Comparison of ENCODE assay signal across 9 cellular contexts in the genomic region with DNA sequence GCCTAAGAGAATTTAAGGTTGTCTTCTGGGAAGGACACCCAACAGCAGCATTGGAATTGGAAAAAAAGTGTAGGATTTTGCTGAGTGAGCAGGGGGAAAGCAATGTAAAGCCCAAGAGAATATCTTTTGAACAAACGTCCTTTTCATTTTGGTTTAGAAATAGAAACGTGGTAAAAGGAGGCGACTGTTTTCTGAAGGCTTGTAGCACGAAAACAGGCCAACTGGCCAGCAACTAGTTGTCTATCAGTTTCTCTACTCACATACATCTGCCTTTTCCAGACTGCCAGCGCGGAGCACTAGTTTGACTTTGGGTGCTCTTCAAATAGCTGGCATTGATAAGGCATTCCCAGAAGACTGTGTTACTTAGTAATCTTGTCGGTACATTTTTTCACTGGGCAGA. TPM values are rescaled to one million over a fixed set of nuclear protein-coding genes. Genes with fewer than 3 reads are reported as not detected.
A peak's percentile ranks its signal among the peaks of the same experiment; 100 is the strongest.
DNase-seq lines count a peak whose midpoint lies in the region; ATAC-seq, FAIRE-seq and TF ChIP-seq lines count a peak whose summit lies in the region.
"Had no signal": no experiment of that assay in that cellular context is flagged by ENCODE, and none has a peak within 500 bp of the region (broad histone marks: within the 10 kb centered on the region; RNA-seq: fewer than 3 reads in every experiment).

No MANE protein-coding gene starts in this region.

- CTCF ChIA-PET in Caco-2 (lab: Charles Lee) (interaction anchor here (0.6 kb wide), 1 partner anchor 10 kb away, joined by 6 read pairs; no protein-coding TSS in a partner anchor), T-cell (lab: Charles Lee) (interaction anchor here (0.5 to 4.8 kb wide), 10 partner anchors 12 to 192 kb away, joined by 3 to 45 read pairs (median 4); no protein-coding TSS in a partner anchor)

- H3K36me3 Mint-ChIP-seq in Caco-2 (ENCODE audit: insufficient read depth, unreplicated experiment) (no peaks in the 10 kb centered on the region), T-cell (no peaks in the 10 kb centered on the region)

- TF ChIP-seq CTCF in Caco-2 (IDR thresholded peaks at IDR 0.05; ENCODE audit: insufficient read depth in 1 of 2, low read depth in 1 of 2, low read length in 1 of 2, severe bottlenecking in 1 of 2, unreplicated experiment in 1 of 2) (no peak), fibroblast of lung (conservative IDR thresholded peaks at IDR 0.05 in 1 of 2, IDR thresholded peaks at IDR 0.05 in 1 of 2; ENCODE audit: low read depth in 1 of 2, low read length in 2 of 2) (no peak), pancreas (IDR thresholded peaks at IDR 0.05) (no peak)

- H3K9me3 Mint-ChIP-seq in Caco-2 (ENCODE audit: unreplicated experiment) (no peaks in the 10 kb centered on the region), T-cell (no peaks in the 10 kb centered on the region)

- intact Hi-C loops in Caco-2 (cut with micrococcal nuclease; ENCODE audit: unreplicated experiment) (no loop called here), pancreas (cut with DNase I) (loop anchor here in 1 of 3 donors (10.0 kb wide), 1 partner anchor 133 kb away; no protein-coding TSS in a partner anchor)

- H3K27ac ChIP-seq in fibroblast of lung (ENCODE audit: insufficient read depth, low read length), result no peak overlapping the region
- H3K27ac ChIP-seq in pancreas, result peak overlapping the region in 2 of 4 donors; percentile 69 to 75

- no peak for DNase-seq in Caco-2
- no peak for DNase-seq in T-cell
- DNase-seq in fibroblast of lung (ENCODE audit: low read depth in 2 of 2), result peak in 1 of 2 donors; percentile 19
- DNase-seq in pancreas, result no peak
- DNase-seq in NCI-H345 treated with DMSO at 0.1 percent for 48 hours (lab: John Stamatoyannopoulos, UW; ENCODE audit: unreplicated experiment), result no peak
- DNase-seq in NCI-H345 (lab: John Stamatoyannopoulos, UW), result no peak
- no peak for DNase-seq in NCI-H524 (lab: John Stamatoyannopoulos, UW)
- DNase-seq: activated CD4-positive, alpha-beta T cell treated with anti-CD3 and anti-CD28 coated beads for 48 hours had no signal

- ATAC-seq in T-cell (replicated peaks in 1 of 4) (no peak), pancreas (peak; percentile 6 to 27 (median 10)), HG03108 (IDR thresholded peaks at IDR 0.05; ENCODE audit: unreplicated experiment) (no peak)

- H3K27me3 Mint-ChIP-seq in Caco-2 (ENCODE audit: insufficient read depth, unreplicated experiment), result no peaks in the 10 kb centered on the region
- H3K27me3 Mint-ChIP-seq in T-cell, result no peaks in the 10 kb centered on the region

- H3K9me3 ChIP-seq in Caco-2 (no peaks in the 10 kb centered on the region), fibroblast of lung (ENCODE audit: control insufficient read depth, insufficient read depth, low read depth, low read length) (no peaks in the 10 kb centered on the region), pancreas (no peaks in the 10 kb centered on the region)

- no peak overlapping the region for H3K9ac ChIP-seq in fibroblast of lung (ENCODE audit: insufficient read depth, low read length)

- H2AFZ ChIP-seq in fibroblast of lung (ENCODE audit: low read length), result peak overlapping the region; percentile 87

- H3K27ac Mint-ChIP-seq in Caco-2 (ENCODE audit: unreplicated experiment) (no peak overlapping the region), T-cell (peak overlapping the region; percentile 97 to 98)

- no peaks in the 10 kb centered on the region for H4K20me1 ChIP-seq in fibroblast of lung (ENCODE audit: control insufficient read depth, extremely low read depth, insufficient read depth, low read length)

- no peaks in the 10 kb centered on the region for H3K4me1 Mint-ChIP-seq in Caco-2 (ENCODE audit: low read depth, unreplicated experiment)
- peaks cover 75 to 87% (median 78%) of the 10 kb centered on the region in 3 donors for H3K4me1 Mint-ChIP-seq in T-cell

- H3K4me1 ChIP-seq in Caco-2, result peaks cover 6% of the 10 kb centered on the region; the same call in 1 of the 2 replicates
- peaks cover 7% of the 10 kb centered on the region for H3K4me1 ChIP-seq in fibroblast of lung (ENCODE audit: control insufficient read depth, extremely low read depth, insufficient read depth, low read length)
- H3K4me1 ChIP-seq in pancreas, result peaks cover 0 to 8% (median 5%) of the 10 kb centered on the region in 3 donors

- H3K27me3 ChIP-seq in Caco-2 (replicated peaks; ENCODE audit: control insufficient read depth, insufficient read depth, low read length) (no peaks in the 10 kb centered on the region), fibroblast of lung (ENCODE audit: control insufficient read depth, insufficient read depth, low read length) (no peaks in the 10 kb centered on the region), pancreas (no peaks in the 10 kb centered on the region)

- peaks cover 30% of the 10 kb centered on the region for H3K79me2 ChIP-seq in fibroblast of lung (ENCODE audit: control insufficient read depth, insufficient read depth, low read length)

- no peaks in the 10 kb centered on the region for H3K36me3 ChIP-seq in Caco-2 (ENCODE audit: control insufficient read depth, insufficient read depth, low read length)
- no peaks in the 10 kb centered on the region for H3K36me3 ChIP-seq in fibroblast of lung (ENCODE audit: control insufficient read depth, insufficient read depth, low read length)
- H3K36me3 ChIP-seq in pancreas, result no peaks in the 10 kb centered on the region

- H3K4me2 ChIP-seq in fibroblast of lung (ENCODE audit: extremely low read depth, insufficient read depth, low read length), result peak overlapping the region; percentile 71

- POLR2A ChIA-PET in Caco-2 (lab: Charles Lee), result no interaction called here
- POLR2A ChIA-PET in T-cell (lab: Charles Lee), result interaction anchor here (0.6 to 2.6 kb wide), 8 partner anchors 7 to 108 kb away, joined by 3 to 10 read pairs (median 4); no protein-coding TSS in a partner anchor

- H3K4me3 ChIP-seq in Caco-2 (ENCODE audit: low read depth, low read length) (no peak overlapping the region), fibroblast of lung (replicated peaks in 1 of 4; ENCODE audit: control extremely low read depth in 1 of 4, insufficient read depth in 1 of 4, low read depth in 3 of 4, low read length in 4 of 4) (peak overlapping the region in 3 of 4 experiments; percentile 68 to 88 (median 72)), pancreas (peak overlapping the region; percentile 78 to 90 (median 81))

- FAIRE-seq in pancreas (lab: Jason Lieb, UNC), result no peak

- H3K4me3 Mint-ChIP-seq in Caco-2 (ENCODE audit: unreplicated experiment) (peak overlapping the region; percentile 81), T-cell (peak overlapping the region; percentile 89 to 96 (median 90))

- WGBS in pancreas, 2 donors, result 21 to 23% methylated on average over 7 of the region's 7 CpGs

- BruUV-seq in Caco-2 (replicated peaks; lab: Mats Ljungman, UMichigan), result no TSS peak

RNA-seq across cellular contexts. Expression of gene LRRC8C, which starts 1.2 kb away (rescaled TPM):
- total RNA-seq in Caco-2 (2022) (0.07 and 0.11 TPM in 2 replicates), T-cell (10 to 100 TPM; 33.4 to 48.4 (median 41.9) TPM), fibroblast of lung (4.1 and 5.4 TPM in 2 replicates), pancreas (1 to 10 TPM in 4 of 6 donors, under 1 TPM in 2; 0.63 to 3.5 (median 1.1) TPM)
- polyA plus RNA-seq in fibroblast of lung (13.2 and 19.3 TPM in 2 replicates), pancreas (1 to 10 TPM in 1 of 2 donors, under 1 TPM in 1; 0.68 to 1.5 TPM)
- polyA plus RNA-seq in fibroblast of lung (2012), result 6.9 and 9.8 TPM in 2 replicates
- 3.4 and 5.3 TPM in 2 replicates for polyA minus RNA-seq in fibroblast of lung (ENCODE audit: low replicate concordance)

Comparison
In these comparisons a context has a peak if more than half of its experiments do, and no peak if none do; other contexts are left out.
1. ATAC-seq: peak in pancreas (4 of 4); none in T-cell (0 of 4) and HG03108 (single experiment).